ENCODE assay signal across 21 cellular contexts in genomic region chr21:31714741-31715365, GRCh38. TPM values are rescaled to one million over a fixed set of nuclear protein-coding genes. Genes with fewer than 3 reads are reported as not detected.
DNase-seq lines count a peak whose midpoint lies in the region; TF ChIP-seq lines count a peak whose summit lies in the region.
"Had no signal": no experiment of that assay in that cellular context is flagged by ENCODE, and none has a peak within 500 bp of the region (broad histone marks: within the 10 kb centered on the region; RNA-seq: fewer than 3 reads in every experiment).

No MANE protein-coding gene starts in this region.

- peaks cover 93% of the 10 kb centered on the region for H3K79me2 ChIP-seq in smooth muscle cell (ENCODE audit: low read depth)

- peaks cover 100% of the 10 kb centered on the region for H4K20me1 ChIP-seq in smooth muscle cell (ENCODE audit: low read depth)

- no peak for TF ChIP-seq CTCF in smooth muscle cell (IDR thresholded peaks at IDR 0.05; ENCODE audit: borderline replicate concordance, insufficient read depth, poor library complexity, severe bottlenecking)

- peak overlapping the region; percentile 78 for H3K4me2 ChIP-seq in smooth muscle cell

- H3K27ac ChIP-seq in HUES6 (ENCODE audit: low read depth, low read length) (0 out of 2 replicates have a peak overlapping the region, but pooled peaks have one; percentile 3), ectodermal cell (ENCODE audit: insufficient read depth, low read depth, low read length, poor library complexity, severe bottlenecking) (peak overlapping the region; percentile 39), smooth muscle cell (ENCODE audit: low read depth) (peak overlapping the region; percentile 61)
- H3K27ac ChIP-seq: left lung, prostate gland, spleen, upper lobe of left lung had no signal

- H3F3A ChIP-seq in smooth muscle cell (ENCODE audit: low read depth): peaks cover 20% of the 10 kb centered on the region

- no peaks in the 10 kb centered on the region for H3K9me3 Mint-ChIP-seq in activated naive CD4-positive, alpha-beta T cell treated with anti-CD3 and anti-CD28 coated beads, Interleukin-2, amount 50 U/mL, for 24 hours
- H3K9me3 Mint-ChIP-seq: activated CD4-positive, alpha-beta T cell treated with anti-CD3 and anti-CD28 coated beads, Interleukin-2, amount 10 ng/mL, durations not matched to agents 24 days and 14 days; H9; naive B cell had no signal

- no peak overlapping the region for H3K4me3 Mint-ChIP-seq in activated naive CD4-positive, alpha-beta T cell treated with anti-CD3 and anti-CD28 coated beads, Interleukin-2, amount 50 U/mL, for 24 hours
- H3K4me3 Mint-ChIP-seq: H9 had no signal

- H3K36me3 Mint-ChIP-seq in activated naive CD4-positive, alpha-beta T cell treated with anti-CD3 and anti-CD28 coated beads, Interleukin-2, amount 50 U/mL, for 24 hours: peaks cover 5% of the 10 kb centered on the region
- H3K36me3 Mint-ChIP-seq: naive B cell had no signal

- H3K4me3 ChIP-seq in HUES6 (ENCODE audit: low read depth, low read length): no peak overlapping the region
- H3K4me3 ChIP-seq in ectodermal cell (ENCODE audit: insufficient read depth, low read depth, low read length): no peak overlapping the region
- H3K4me3 ChIP-seq in smooth muscle cell: no peak overlapping the region
- H3K4me3 ChIP-seq: left lung, prostate gland, spleen, upper lobe of left lung had no signal

- H3K4me1 ChIP-seq in HUES6 (ENCODE audit: control insufficient read depth, insufficient read depth, low read length) (peaks cover 38% of the 10 kb centered on the region), ectodermal cell (ENCODE audit: control insufficient read depth, insufficient read depth, low read length) (peaks cover 17% of the 10 kb centered on the region), smooth muscle cell (ENCODE audit: low read depth) (peaks cover 32% of the 10 kb centered on the region)
- H3K4me1 ChIP-seq: prostate gland had no signal

- H3K36me3 ChIP-seq in HUES6 (ENCODE audit: control insufficient read depth, insufficient read depth, low read length): no peaks in the 10 kb centered on the region
- H3K36me3 ChIP-seq in ectodermal cell (ENCODE audit: control insufficient read depth, insufficient read depth, low read length): no peaks in the 10 kb centered on the region
- no peaks in the 10 kb centered on the region for H3K36me3 ChIP-seq in smooth muscle cell (ENCODE audit: low read depth)
- H3K36me3 ChIP-seq: left lung, prostate gland, spleen, upper lobe of left lung had no signal

- no peak overlapping the region for H2AFZ ChIP-seq in smooth muscle cell (ENCODE audit: low read depth)

- H3K27me3 ChIP-seq in HUES6 (ENCODE audit: control insufficient read depth, insufficient read depth, low read length) (no peaks in the 10 kb centered on the region), ectodermal cell (ENCODE audit: control insufficient read depth, insufficient read depth, low read length, poor library complexity, severe bottlenecking) (no peaks in the 10 kb centered on the region), smooth muscle cell (ENCODE audit: low read depth) (no peaks in the 10 kb centered on the region)
- H3K27me3 ChIP-seq: left lung, spleen, upper lobe of left lung had no signal

- H3K27ac Mint-ChIP-seq in activated naive CD4-positive, alpha-beta T cell treated with anti-CD3 and anti-CD28 coated beads, Interleukin-2, amount 50 U/mL, for 24 hours: peak overlapping the region; percentile 85

- H3K9me3 ChIP-seq in HUES6 (ENCODE audit: control insufficient read depth, insufficient read depth, low read depth, low read length) (no peaks in the 10 kb centered on the region), ectodermal cell (ENCODE audit: control insufficient read depth, low read length) (no peaks in the 10 kb centered on the region), smooth muscle cell (replicated peaks; ENCODE audit: low read depth) (no peaks in the 10 kb centered on the region)
- H3K9me3 ChIP-seq: left lung, prostate gland, spleen, upper lobe of left lung had no signal

- no peaks in the 10 kb centered on the region for H3K27me3 Mint-ChIP-seq in activated naive CD4-positive, alpha-beta T cell treated with anti-CD3 and anti-CD28 coated beads, Interleukin-2, amount 50 U/mL, for 24 hours
- H3K27me3 Mint-ChIP-seq: activated CD4-positive, alpha-beta T cell treated with anti-CD3 and anti-CD28 coated beads, Interleukin-2, amount 10 ng/mL, durations not matched to agents 24 days and 14 days; naive B cell had no signal

- H3K9ac ChIP-seq in HUES6 (ENCODE audit: low read length): no peak overlapping the region
- H3K9ac ChIP-seq in smooth muscle cell (ENCODE audit: low read depth): no peak overlapping the region

- WGBS in ectodermal cell, 2 experiments: 88 to 89% methylated on average over 3 to 5 of the region's 5 CpGs
- WGBS in smooth muscle cell (ENCODE audit: low lambda C conversion rate): 46% methylated on average over 5 of the region's 5 CpGs

- peaks cover 93% of the 10 kb centered on the region for H3K4me1 Mint-ChIP-seq in activated naive CD4-positive, alpha-beta T cell treated with anti-CD3 and anti-CD28 coated beads, Interleukin-2, amount 50 U/mL, for 24 hours

- DNase-seq in activated naive CD4-positive, alpha-beta T cell treated with Interleukin-2 at 50 U/mL for 16 hours: no peak
- no peak for DNase-seq in smooth muscle cell (lab: John Stamatoyannopoulos, UW; ENCODE audit: unreplicated experiment)
- DNase-seq in NCI-H2081 treated with DMSO at 0.1 percent for 48 hours (lab: John Stamatoyannopoulos, UW): no peak
- no peak for DNase-seq in stimulated activated CD4-positive, alpha-beta T cell treated with anti-CD3 and anti-CD28 coated beads, Interleukin-1b, Interleukin-23, amount 100 ng/mL, for 48 hours
- no peak for DNase-seq in DMS153 (lab: John Stamatoyannopoulos, UW)
- DNase-seq: activated CD4-positive, alpha-beta T cell treated with anti-CD3 and anti-CD28 coated beads, Interleukin-2, amount 10 ng/mL, durations not matched to agents 24 days and 14 days; COR-L47; H9; left lung; naive B cell; NCI-H1694; NCI-H345; SIG-M5; spleen; stimulated activated naive CD4-positive, alpha-beta T cell; T-helper 9 cell; upper lobe of left lung had no signal

RNA-seq across cellular contexts. Expression of gene SCAF4, which starts 17.1 kb away (rescaled TPM):
- polyA plus RNA-seq in ectodermal cell (2013, experiment 1 of 4): 66.1 TPM
- 71.7 TPM for polyA plus RNA-seq in ectodermal cell (2013, experiment 2 of 4)
- 51.2 TPM for polyA plus RNA-seq in ectodermal cell (2013, experiment 3 of 4)
- 61.0 TPM for polyA plus RNA-seq in ectodermal cell (2013, experiment 4 of 4)
- 8.7 and 10.3 TPM in 2 replicates for total RNA-seq in smooth muscle cell
- polyA plus RNA-seq in smooth muscle cell: 21.8 and 22.7 TPM in 2 replicates

RNA-seq across cellular contexts. Expression of gene SOD1, which starts 55.4 kb away (rescaled TPM):
- polyA plus RNA-seq in ectodermal cell (2013, experiment 1 of 4): 141 TPM
- polyA plus RNA-seq in ectodermal cell (2013, experiment 2 of 4): 137 TPM
- 156 TPM for polyA plus RNA-seq in ectodermal cell (2013, experiment 3 of 4)
- 171 TPM for polyA plus RNA-seq in ectodermal cell (2013, experiment 4 of 4)
- 128 and 139 TPM in 2 replicates for total RNA-seq in smooth muscle cell
- polyA plus RNA-seq in smooth muscle cell: 229 and 232 TPM in 2 replicates

Comparison
In these comparisons a context has a peak if more than half of its experiments do, and no peak if none do; other contexts are left out.
1. H3K27ac ChIP-seq: peak in every context shown above with its lines; median percentile 61 in smooth muscle cell; 39 in ectodermal cell; 3 in HUES6.